ENCODE assay signal across 12 cellular contexts in the genomic region with DNA sequence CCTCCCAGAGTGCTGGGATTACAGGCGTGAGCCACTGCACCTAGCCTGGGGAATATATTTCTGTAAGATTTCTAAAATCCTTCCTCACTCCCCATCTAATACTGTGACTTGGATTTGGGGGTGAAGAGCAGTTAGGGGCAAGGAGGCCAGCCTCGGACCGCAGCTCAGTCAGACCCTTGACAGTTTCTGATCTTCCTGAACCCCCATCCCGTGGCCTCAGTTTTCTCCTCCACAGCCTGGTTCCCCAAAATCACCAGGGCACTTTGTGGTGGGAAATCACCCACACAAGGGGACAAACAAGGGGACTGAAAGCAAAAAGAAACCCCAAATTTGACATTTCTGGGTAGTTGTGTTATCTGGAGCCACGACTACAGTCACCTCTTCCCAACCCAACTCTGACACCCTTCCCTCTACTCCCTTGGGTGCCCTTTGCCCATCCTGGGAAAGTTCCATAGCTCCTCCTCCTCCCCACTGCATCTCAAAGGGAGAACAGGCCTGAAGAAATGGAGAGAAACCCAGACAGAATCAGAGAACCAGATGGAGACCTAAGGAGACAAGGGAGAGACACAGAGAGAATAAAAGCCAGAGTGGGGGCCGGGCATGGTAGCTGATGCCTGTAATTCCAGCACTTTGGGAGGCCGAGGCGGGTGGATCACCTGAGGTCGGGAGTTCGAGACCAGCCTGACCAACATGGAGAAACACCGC. TPM values are rescaled to one million over a fixed set of nuclear protein-coding genes. Genes with fewer than 3 reads are reported as not detected.
DNase-seq lines count a peak whose midpoint lies in the region; ATAC-seq and TF ChIP-seq lines count a peak whose summit lies in the region.
"Had no signal": no experiment of that assay in that cellular context is flagged by ENCODE, and none has a peak within 500 bp of the region (broad histone marks: within the 10 kb centered on the region; RNA-seq: fewer than 3 reads in every experiment).

No MANE protein-coding gene starts in this region.

- no peak overlapping the region for H3K27ac ChIP-seq in CD8-positive, alpha-beta T cell (ENCODE audit: low read depth, low read length)
- H3K27ac ChIP-seq in OCI-LY3 (ENCODE audit: low read length): 0 out of 2 replicates have a peak overlapping the region, but pooled peaks have one; percentile 0
- H3K27ac ChIP-seq: BLaER1, body of pancreas, KMS-11 had no signal

- POLR2A ChIA-PET in CD8-positive, alpha-beta T cell (lab: Charles Lee): interaction anchor here (1.1 to 5.5 kb wide), 4 partner anchors 8 to 37 kb away, joined by 3 to 61 read pairs (median 8); no protein-coding TSS in a partner anchor

- no peak overlapping the region for H3K4me3 ChIP-seq in CD8-positive, alpha-beta T cell (ENCODE audit: low read depth, low read length)
- no peak overlapping the region for H3K4me3 ChIP-seq in OCI-LY3 (ENCODE audit: low read length)
- H3K4me3 ChIP-seq: BLaER1, body of pancreas had no signal

- in situ Hi-C loops in KBM-7 (cut with MboI; ENCODE audit: low pct_unique_long_range_greater_than_20kb, low sequenced_read_pairs): no loop called here

- no peaks in the 10 kb centered on the region for H3K27me3 Mint-ChIP-seq in CD8-positive, alpha-beta T cell (ENCODE audit: low read depth)
- no peaks in the 10 kb centered on the region for H3K27me3 Mint-ChIP-seq in activated naive CD8-positive, alpha-beta T cell treated with anti-CD3 and anti-CD28 coated beads for 36 hours
- H3K27me3 Mint-ChIP-seq in osteocyte (ENCODE audit: unreplicated experiment): no peaks in the 10 kb centered on the region

- no peaks in the 10 kb centered on the region for H3K36me3 ChIP-seq in CD8-positive, alpha-beta T cell (ENCODE audit: insufficient read depth, low read length)
- H3K36me3 ChIP-seq in OCI-LY3 (replicated peaks; ENCODE audit: low read depth, low read length): peaks cover 12% of the 10 kb centered on the region

- H3K9me3 ChIP-seq in CD8-positive, alpha-beta T cell (ENCODE audit: low read length): no peaks in the 10 kb centered on the region
- no peaks in the 10 kb centered on the region for H3K9me3 ChIP-seq in OCI-LY3 (ENCODE audit: insufficient read depth, low read length)
- H3K9me3 ChIP-seq: BLaER1, body of pancreas had no signal

- peaks cover 34% of the 10 kb centered on the region for H3K4me1 ChIP-seq in CD8-positive, alpha-beta T cell (ENCODE audit: insufficient read depth, low read length)
- H3K4me1 ChIP-seq in OCI-LY3 (ENCODE audit: low read length): peaks cover 48% of the 10 kb centered on the region

- no peak overlapping the region; the same call in 1 of the 2 replicates for H3K9ac ChIP-seq in OCI-LY3 (ENCODE audit: low read length)
- H3K9ac ChIP-seq: BLaER1, KMS-11 had no signal

- peak overlapping the region; percentile 94 for H3K4me3 Mint-ChIP-seq in CD8-positive, alpha-beta T cell
- peak overlapping the region; percentile 88 for H3K4me3 Mint-ChIP-seq in activated naive CD8-positive, alpha-beta T cell treated with anti-CD3 and anti-CD28 coated beads for 36 hours
- H3K4me3 Mint-ChIP-seq in osteocyte (ENCODE audit: unreplicated experiment): no peak overlapping the region

- peak overlapping the region; percentile 98 for H3K4me2 ChIP-seq in OCI-LY3 (ENCODE audit: low read length)
- H3K4me2 ChIP-seq: KMS-11 had no signal

- H4K20me1 ChIP-seq in OCI-LY3 (ENCODE audit: insufficient read depth, low read length): 0 out of 2 replicates have a peak, but pooled peaks cover 3% of the 10 kb centered on the region

- no peaks in the 10 kb centered on the region for H3K27me3 ChIP-seq in CD8-positive, alpha-beta T cell (ENCODE audit: insufficient read depth, low read length)
- H3K27me3 ChIP-seq in OCI-LY3 (ENCODE audit: low read depth, low read length): no peaks in the 10 kb centered on the region
- H3K27me3 ChIP-seq: body of pancreas had no signal

- intact Hi-C loops in CD8-positive, alpha-beta T cell (cut with DNase I, micrococcal nuclease): no loop called here

- ATAC-seq in CD8-positive, alpha-beta T cell: no peak
- ATAC-seq: body of pancreas had no signal

- CTCF ChIA-PET in CD8-positive, alpha-beta T cell (lab: Charles Lee): interaction anchor here (0.6 to 3.4 kb wide), 6 partner anchors 10 to 121 kb away, joined by 3 to 23 read pairs (median 4); partner anchors contain the start of gene GHDC

- H3K9me3 Mint-ChIP-seq in CD8-positive, alpha-beta T cell: no peaks in the 10 kb centered on the region
- H3K9me3 Mint-ChIP-seq in activated naive CD8-positive, alpha-beta T cell treated with anti-CD3 and anti-CD28 coated beads for 36 hours: no peaks in the 10 kb centered on the region
- H3K9me3 Mint-ChIP-seq in osteocyte (ENCODE audit: unreplicated experiment): no peaks in the 10 kb centered on the region

- H3K27ac Mint-ChIP-seq in CD8-positive, alpha-beta T cell: no peak overlapping the region
- H3K27ac Mint-ChIP-seq in activated naive CD8-positive, alpha-beta T cell treated with anti-CD3 and anti-CD28 coated beads for 36 hours: no peak overlapping the region
- H3K27ac Mint-ChIP-seq in osteocyte (ENCODE audit: unreplicated experiment): no peak overlapping the region

- no peak overlapping the region for H2AFZ ChIP-seq in OCI-LY3 (ENCODE audit: low read depth, low read length)

- H3K4me1 Mint-ChIP-seq in CD8-positive, alpha-beta T cell (ENCODE audit: low read depth): peaks cover 47% of the 10 kb centered on the region
- H3K4me1 Mint-ChIP-seq in activated naive CD8-positive, alpha-beta T cell treated with anti-CD3 and anti-CD28 coated beads for 36 hours: peaks cover 37% of the 10 kb centered on the region
- peaks cover 48% of the 10 kb centered on the region for H3K4me1 Mint-ChIP-seq in osteocyte (ENCODE audit: unreplicated experiment)

- no peak for TF ChIP-seq CTCF in CD8-positive, alpha-beta T cell (IDR thresholded peaks at IDR 0.05)
- no peak for TF ChIP-seq CTCF in OCI-LY3 (IDR thresholded peaks at IDR 0.05; ENCODE audit: low read depth, low read length)
- TF ChIP-seq CTCF in osteocyte (IDR thresholded peaks at IDR 0.05): no peak

- DNase-seq in CD8-positive, alpha-beta T cell: no peak
- no peak for DNase-seq in activated naive CD8-positive, alpha-beta T cell treated with anti-CD3 and anti-CD28 coated beads for 36 hours
- DNase-seq in osteocyte (ENCODE audit: extremely low spot score, unreplicated experiment): peak; percentile 54
- DNase-seq in NCI-H524 (lab: John Stamatoyannopoulos, UW): no peak
- DNase-seq in KBM-7: no peak
- no peak for DNase-seq in DMS 273 treated with DMSO at 0.1 percent for 48 hours (lab: John Stamatoyannopoulos, UW)
- DNase-seq in NCI-H69 (lab: John Stamatoyannopoulos, UW): no peak
- DNase-seq: T1000 had no signal

- H3K36me3 Mint-ChIP-seq in CD8-positive, alpha-beta T cell: peaks cover 14% of the 10 kb centered on the region
- peaks cover 26% of the 10 kb centered on the region for H3K36me3 Mint-ChIP-seq in activated naive CD8-positive, alpha-beta T cell treated with anti-CD3 and anti-CD28 coated beads for 36 hours
- H3K36me3 Mint-ChIP-seq in osteocyte (ENCODE audit: unreplicated experiment): no peaks in the 10 kb centered on the region

- peaks cover 50% of the 10 kb centered on the region for H3K79me2 ChIP-seq in OCI-LY3 (ENCODE audit: low read length)

RNA-seq across cellular contexts. Expression of gene STAT5A, which starts 2.8 kb away (rescaled TPM):
- 100 to 1,000 TPM; 300 to 319 TPM for total RNA-seq in CD8-positive, alpha-beta T cell
- total RNA-seq in activated naive CD8-positive, alpha-beta T cell treated with anti-CD3 and anti-CD28 coated beads for 36 hours: 100 to 1,000 TPM; 116 to 121 TPM
- 45.5 and 47.7 TPM in 2 replicates for total RNA-seq in osteocyte

RNA-seq across cellular contexts. Expression of gene STAT5B, which starts 9.3 kb away (rescaled TPM):
- 10 to 100 TPM; 85.2 to 85.5 TPM for total RNA-seq in CD8-positive, alpha-beta T cell
- total RNA-seq in activated naive CD8-positive, alpha-beta T cell treated with anti-CD3 and anti-CD28 coated beads for 36 hours: 10 to 100 TPM; 60.7 to 68.6 TPM
- 41.3 and 49.7 TPM in 2 replicates for total RNA-seq in osteocyte
